Comparison of ENCODE assay signal across 1 cellular context in the genomic region with DNA sequence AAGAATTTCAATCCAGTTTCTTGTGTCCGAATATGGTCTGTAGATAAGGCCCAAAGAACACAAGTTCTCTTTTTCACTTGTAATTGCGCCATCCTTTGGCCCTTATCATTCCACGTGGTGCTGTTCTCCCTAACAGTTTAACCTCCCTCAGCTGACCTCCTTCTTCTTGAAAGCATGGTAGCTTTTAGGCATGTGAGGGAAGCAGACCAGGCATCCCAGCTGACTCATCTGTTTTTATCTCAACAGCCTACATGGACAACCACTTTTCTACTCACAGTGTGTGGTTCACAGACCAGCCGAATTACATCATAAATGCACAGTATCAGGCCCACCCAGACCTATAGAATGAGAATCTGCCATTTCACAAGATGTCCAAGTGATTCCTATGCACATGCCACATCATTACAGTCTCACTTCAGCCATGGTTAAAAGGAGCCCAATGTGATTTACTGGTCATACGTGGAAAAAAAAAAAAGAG.
TF ChIP-seq lines count a peak whose summit lies in the region.

No MANE protein-coding gene starts in this region.

TF ChIP-seq in HepG2, 621 proteins besides CTCF, POLR2A, EP300 and RAD21 (continued from another document and continues in another):
- TF ChIP-seq, protein P1, sequence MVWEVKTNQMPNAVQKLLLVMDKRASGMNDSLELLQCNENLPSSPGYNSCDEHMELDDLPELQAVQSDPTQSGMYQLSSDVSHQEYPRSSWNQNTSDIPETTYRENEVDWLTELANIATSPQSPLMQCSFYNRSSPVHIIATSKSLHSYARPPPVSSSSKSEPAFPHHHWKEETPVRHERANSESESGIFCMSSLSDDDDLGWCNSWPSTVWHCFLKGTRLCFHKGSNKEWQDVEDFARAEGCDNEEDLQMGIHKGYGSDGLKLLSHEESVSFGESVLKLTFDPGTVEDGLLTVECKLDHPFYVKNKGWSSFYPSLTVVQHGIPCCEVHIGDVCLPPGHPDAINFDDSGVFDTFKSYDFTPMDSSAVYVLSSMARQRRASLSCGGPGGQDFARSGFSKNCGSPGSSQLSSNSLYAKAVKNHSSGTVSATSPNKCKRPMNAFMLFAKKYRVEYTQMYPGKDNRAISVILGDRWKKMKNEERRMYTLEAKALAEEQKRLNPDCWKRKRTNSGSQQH (CRISPR knock-in tag; IDR thresholded peaks at IDR 0.05; ENCODE audit: low read depth): no peak
- TF ChIP-seq, protein P2, sequence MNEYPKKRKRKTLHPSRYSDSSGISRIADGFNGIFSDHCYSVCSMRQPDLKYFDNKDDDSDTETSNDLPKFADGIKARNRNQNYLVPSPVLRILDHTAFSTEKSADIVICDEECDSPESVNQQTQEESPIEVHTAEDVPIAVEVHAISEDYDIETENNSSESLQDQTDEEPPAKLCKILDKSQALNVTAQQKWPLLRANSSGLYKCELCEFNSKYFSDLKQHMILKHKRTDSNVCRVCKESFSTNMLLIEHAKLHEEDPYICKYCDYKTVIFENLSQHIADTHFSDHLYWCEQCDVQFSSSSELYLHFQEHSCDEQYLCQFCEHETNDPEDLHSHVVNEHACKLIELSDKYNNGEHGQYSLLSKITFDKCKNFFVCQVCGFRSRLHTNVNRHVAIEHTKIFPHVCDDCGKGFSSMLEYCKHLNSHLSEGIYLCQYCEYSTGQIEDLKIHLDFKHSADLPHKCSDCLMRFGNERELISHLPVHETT (CRISPR knock-in tag; conservative IDR thresholded peaks at IDR 0.05): no peak
- TF ChIP-seq, protein P3, sequence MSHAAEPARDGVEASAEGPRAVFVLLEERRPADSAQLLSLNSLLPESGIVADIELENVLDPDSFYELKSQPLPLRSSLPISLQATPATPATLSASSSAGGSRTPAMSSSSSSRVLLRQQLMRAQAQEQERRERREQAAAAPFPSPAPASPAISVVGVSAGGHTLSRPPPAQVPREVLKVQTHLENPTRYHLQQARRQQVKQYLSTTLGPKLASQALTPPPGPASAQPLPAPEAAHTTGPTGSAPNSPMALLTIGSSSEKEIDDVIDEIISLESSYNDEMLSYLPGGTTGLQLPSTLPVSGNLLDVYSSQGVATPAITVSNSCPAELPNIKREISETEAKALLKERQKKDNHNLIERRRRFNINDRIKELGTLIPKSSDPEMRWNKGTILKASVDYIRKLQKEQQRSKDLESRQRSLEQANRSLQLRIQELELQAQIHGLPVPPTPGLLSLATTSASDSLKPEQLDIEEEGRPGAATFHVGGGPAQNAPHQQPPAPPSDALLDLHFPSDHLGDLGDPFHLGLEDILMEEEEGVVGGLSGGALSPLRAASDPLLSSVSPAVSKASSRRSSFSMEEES (CRISPR knock-in tag; IDR thresholded peaks at IDR 0.05): peak; percentile 88
- TF ChIP-seq ZNF589 (CRISPR knock-in tag; conservative IDR thresholded peaks at IDR 0.05) (no peak), CEBPG (CRISPR knock-in tag; IDR thresholded peaks at IDR 0.05) (peak; percentile 93), TAF1 (CRISPR knock-in tag; IDR thresholded peaks at IDR 0.05) (no peak), ZNF768 (CRISPR knock-in tag; IDR thresholded peaks at IDR 0.05) (no peak; the same call in 1 of the 2 replicates), ZIK1 (CRISPR knock-in tag; IDR thresholded peaks at IDR 0.05; ENCODE audit: borderline replicate concordance, low read depth) (no peak), NFKBIZ (CRISPR knock-in tag; IDR thresholded peaks at IDR 0.05) (peak; percentile 27; the same call in 1 of the 2 replicates), GATAD2A (CRISPR knock-in tag; IDR thresholded peaks at IDR 0.05) (peak; percentile 93), ZNF660 (CRISPR knock-in tag; IDR thresholded peaks at IDR 0.05; ENCODE audit: borderline replicate concordance, low read depth) (no peak), ZBTB1 (CRISPR knock-in tag; IDR thresholded peaks at IDR 0.05; ENCODE audit: borderline replicate concordance) (no peak), JUN (CRISPR knock-in tag; IDR thresholded peaks at IDR 0.05) (no peak), YEATS4 (CRISPR knock-in tag; IDR thresholded peaks at IDR 0.05; ENCODE audit: borderline replicate concordance) (no peak), ZNF713 (CRISPR knock-in tag; IDR thresholded peaks at IDR 0.05) (no peak), ZFP1 (CRISPR knock-in tag; IDR thresholded peaks at IDR 0.05) (0 out of 2 replicates have a peak, but pooled peaks have one; percentile 46), HMG20B (CRISPR knock-in tag; conservative IDR thresholded peaks at IDR 0.05) (peak; percentile 72; the same call in 1 of the 2 replicates), RNF219 (CRISPR knock-in tag; IDR thresholded peaks at IDR 0.05) (no peak), ISL2 (CRISPR knock-in tag; IDR thresholded peaks at IDR 0.05) (peak; percentile 68), ZNF883 (CRISPR knock-in tag; IDR thresholded peaks at IDR 0.05; ENCODE audit: not compliant biosample characterization) (no peak), SOX5 (CRISPR knock-in tag; IDR thresholded peaks at IDR 0.05; ENCODE audit: borderline replicate concordance) (peak; percentile 75; the same call in 1 of the 2 replicates), ZFP41 (CRISPR knock-in tag; IDR thresholded peaks at IDR 0.05; ENCODE audit: borderline replicate concordance) (no peak), DNMT1 (CRISPR knock-in tag; IDR thresholded peaks at IDR 0.05) (no peak), ZNF253 (CRISPR knock-in tag; IDR thresholded peaks at IDR 0.05; ENCODE audit: borderline replicate concordance) (no peak), NR2F2 (IDR thresholded peaks at IDR 0.05; ENCODE audit: borderline replicate concordance, low read depth) (no peak; the same call in 1 of the 2 replicates), SIN3B (IDR thresholded peaks at IDR 0.05; ENCODE audit: low read length) (no peak), DRAP1 (CRISPR knock-in tag; IDR thresholded peaks at IDR 0.05) (no peak; the same call in 1 of the 2 replicates), HDAC2 (CRISPR knock-in tag; IDR thresholded peaks at IDR 0.05) (peak; percentile 80), ZNF792 (CRISPR knock-in tag; IDR thresholded peaks at IDR 0.05) (peak; percentile 63; the same call in 1 of the 2 replicates), PHF21A (CRISPR knock-in tag; IDR thresholded peaks at IDR 0.05) (peak; percentile 79), ZNF205 (CRISPR knock-in tag; IDR thresholded peaks at IDR 0.05) (0 out of 2 replicates have a peak, but pooled peaks have one; percentile 32), MIER2 (CRISPR knock-in tag; IDR thresholded peaks at IDR 0.05) (0 out of 2 replicates have a peak, but pooled peaks have one; percentile 14), ZNF670 (CRISPR knock-in tag; IDR thresholded peaks at IDR 0.05; ENCODE audit: borderline replicate concordance) (no peak; the same call in 1 of the 2 replicates), PRMT3 (CRISPR knock-in tag; IDR thresholded peaks at IDR 0.05; ENCODE audit: borderline replicate concordance, low read depth) (no peak), ELF3 (CRISPR knock-in tag; IDR thresholded peaks at IDR 0.05) (peak; percentile 69), ZNF614 (CRISPR knock-in tag; IDR thresholded peaks at IDR 0.05; ENCODE audit: borderline replicate concordance) (peak; percentile 29; the same call in 1 of the 2 replicates), ZNF10 (CRISPR knock-in tag; IDR thresholded peaks at IDR 0.05; ENCODE audit: borderline replicate concordance, low read depth) (no peak), FLYWCH1 (CRISPR knock-in tag; IDR thresholded peaks at IDR 0.05) (no peak), MED13 (CRISPR knock-in tag; IDR thresholded peaks at IDR 0.05) (no peak), SAP130 (CRISPR knock-in tag; IDR thresholded peaks at IDR 0.05; ENCODE audit: low read depth) (peak; percentile 89), KLF13 (CRISPR knock-in tag; IDR thresholded peaks at IDR 0.05) (no peak), ZNF501 (CRISPR knock-in tag; IDR thresholded peaks at IDR 0.05) (no peak), CENPT (CRISPR knock-in tag; IDR thresholded peaks at IDR 0.05; ENCODE audit: low read depth) (no peak), DR1 (CRISPR knock-in tag; IDR thresholded peaks at IDR 0.05) (no peak), ZNF749 (CRISPR knock-in tag; IDR thresholded peaks at IDR 0.05; ENCODE audit: borderline replicate concordance) (0 out of 2 replicates have a peak, but pooled peaks have one; percentile 38), CEBPB (IDR thresholded peaks at IDR 0.05; ENCODE audit: borderline replicate concordance, low read depth, low read length) (peak; percentile 83), TBX2 (CRISPR knock-in tag; IDR thresholded peaks at IDR 0.05; ENCODE audit: borderline replicate concordance) (no peak; the same call in 1 of the 2 replicates), MYNN (CRISPR knock-in tag; IDR thresholded peaks at IDR 0.05; ENCODE audit: low read depth) (no peak)
- TF ChIP-seq, protein P4, sequence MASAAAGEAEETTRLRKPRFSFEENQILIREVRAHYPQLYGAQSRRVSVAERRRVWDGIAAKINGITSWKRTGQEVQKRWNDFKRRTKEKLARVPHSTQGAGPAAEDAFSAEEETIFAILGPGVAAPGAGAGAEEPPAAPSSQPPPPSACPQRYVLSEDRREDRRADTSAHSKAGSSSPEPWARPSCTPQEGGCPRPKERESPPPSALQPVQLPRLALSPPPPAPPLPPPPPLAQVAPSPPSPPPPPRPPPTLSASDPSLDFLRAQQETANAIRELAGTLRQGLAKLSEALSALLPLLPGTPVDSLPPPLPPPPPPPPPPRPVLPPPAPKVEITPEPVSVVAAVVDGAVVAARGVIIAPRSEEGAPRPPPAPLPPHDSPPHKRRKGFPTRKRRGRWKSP (CRISPR knock-in tag; IDR thresholded peaks at IDR 0.05): peak; percentile 34; the same call in 1 of the 2 replicates
- TF ChIP-seq, protein P5, sequence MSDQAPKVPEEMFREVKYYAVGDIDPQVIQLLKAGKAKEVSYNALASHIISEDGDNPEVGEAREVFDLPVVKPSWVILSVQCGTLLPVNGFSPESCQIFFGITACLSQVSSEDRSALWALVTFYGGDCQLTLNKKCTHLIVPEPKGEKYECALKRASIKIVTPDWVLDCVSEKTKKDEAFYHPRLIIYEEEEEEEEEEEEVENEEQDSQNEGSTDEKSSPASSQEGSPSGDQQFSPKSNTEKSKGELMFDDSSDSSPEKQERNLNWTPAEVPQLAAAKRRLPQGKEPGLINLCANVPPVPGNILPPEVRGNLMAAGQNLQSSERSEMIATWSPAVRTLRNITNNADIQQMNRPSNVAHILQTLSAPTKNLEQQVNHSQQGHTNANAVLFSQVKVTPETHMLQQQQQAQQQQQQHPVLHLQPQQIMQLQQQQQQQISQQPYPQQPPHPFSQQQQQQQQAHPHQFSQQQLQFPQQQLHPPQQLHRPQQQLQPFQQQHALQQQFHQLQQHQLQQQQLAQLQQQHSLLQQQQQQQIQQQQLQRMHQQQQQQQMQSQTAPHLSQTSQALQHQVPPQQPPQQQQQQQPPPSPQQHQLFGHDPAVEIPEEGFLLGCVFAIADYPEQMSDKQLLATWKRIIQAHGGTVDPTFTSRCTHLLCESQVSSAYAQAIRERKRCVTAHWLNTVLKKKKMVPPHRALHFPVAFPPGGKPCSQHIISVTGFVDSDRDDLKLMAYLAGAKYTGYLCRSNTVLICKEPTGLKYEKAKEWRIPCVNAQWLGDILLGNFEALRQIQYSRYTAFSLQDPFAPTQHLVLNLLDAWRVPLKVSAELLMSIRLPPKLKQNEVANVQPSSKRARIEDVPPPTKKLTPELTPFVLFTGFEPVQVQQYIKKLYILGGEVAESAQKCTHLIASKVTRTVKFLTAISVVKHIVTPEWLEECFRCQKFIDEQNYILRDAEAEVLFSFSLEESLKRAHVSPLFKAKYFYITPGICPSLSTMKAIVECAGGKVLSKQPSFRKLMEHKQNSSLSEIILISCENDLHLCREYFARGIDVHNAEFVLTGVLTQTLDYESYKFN (CRISPR knock-in tag; conservative IDR thresholded peaks at IDR 0.05): peak; percentile 68
- TF ChIP-seq, protein P6, sequence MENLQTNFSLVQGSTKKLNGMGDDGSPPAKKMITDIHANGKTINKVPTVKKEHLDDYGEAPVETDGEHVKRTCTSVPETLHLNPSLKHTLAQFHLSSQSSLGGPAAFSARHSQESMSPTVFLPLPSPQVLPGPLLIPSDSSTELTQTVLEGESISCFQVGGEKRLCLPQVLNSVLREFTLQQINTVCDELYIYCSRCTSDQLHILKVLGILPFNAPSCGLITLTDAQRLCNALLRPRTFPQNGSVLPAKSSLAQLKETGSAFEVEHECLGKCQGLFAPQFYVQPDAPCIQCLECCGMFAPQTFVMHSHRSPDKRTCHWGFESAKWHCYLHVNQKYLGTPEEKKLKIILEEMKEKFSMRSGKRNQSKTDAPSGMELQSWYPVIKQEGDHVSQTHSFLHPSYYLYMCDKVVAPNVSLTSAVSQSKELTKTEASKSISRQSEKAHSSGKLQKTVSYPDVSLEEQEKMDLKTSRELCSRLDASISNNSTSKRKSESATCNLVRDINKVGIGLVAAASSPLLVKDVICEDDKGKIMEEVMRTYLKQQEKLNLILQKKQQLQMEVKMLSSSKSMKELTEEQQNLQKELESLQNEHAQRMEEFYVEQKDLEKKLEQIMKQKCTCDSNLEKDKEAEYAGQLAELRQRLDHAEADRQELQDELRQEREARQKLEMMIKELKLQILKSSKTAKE (CRISPR knock-in tag; IDR thresholded peaks at IDR 0.05; ENCODE audit: borderline replicate concordance): 0 out of 2 replicates have a peak, but pooled peaks have one; percentile 20
- TF ChIP-seq, protein P7, sequence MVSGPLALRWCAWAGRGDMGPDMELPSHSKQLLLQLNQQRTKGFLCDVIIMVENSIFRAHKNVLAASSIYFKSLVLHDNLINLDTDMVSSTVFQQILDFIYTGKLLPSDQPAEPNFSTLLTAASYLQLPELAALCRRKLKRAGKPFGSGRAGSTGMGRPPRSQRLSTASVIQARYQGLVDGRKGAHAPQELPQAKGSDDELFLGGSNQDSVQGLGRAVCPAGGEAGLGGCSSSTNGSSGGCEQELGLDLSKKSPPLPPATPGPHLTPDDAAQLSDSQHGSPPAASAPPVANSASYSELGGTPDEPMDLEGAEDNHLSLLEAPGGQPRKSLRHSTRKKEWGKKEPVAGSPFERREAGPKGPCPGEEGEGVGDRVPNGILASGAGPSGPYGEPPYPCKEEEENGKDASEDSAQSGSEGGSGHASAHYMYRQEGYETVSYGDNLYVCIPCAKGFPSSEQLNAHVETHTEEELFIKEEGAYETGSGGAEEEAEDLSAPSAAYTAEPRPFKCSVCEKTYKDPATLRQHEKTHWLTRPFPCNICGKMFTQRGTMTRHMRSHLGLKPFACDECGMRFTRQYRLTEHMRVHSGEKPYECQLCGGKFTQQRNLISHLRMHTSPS (CRISPR knock-in tag; IDR thresholded peaks at IDR 0.05; ENCODE audit: low read depth): peak; percentile 22; the same call in 1 of the 2 replicates
